Comparison of ENCODE assay signal across 9 cellular contexts in the genomic region with DNA sequence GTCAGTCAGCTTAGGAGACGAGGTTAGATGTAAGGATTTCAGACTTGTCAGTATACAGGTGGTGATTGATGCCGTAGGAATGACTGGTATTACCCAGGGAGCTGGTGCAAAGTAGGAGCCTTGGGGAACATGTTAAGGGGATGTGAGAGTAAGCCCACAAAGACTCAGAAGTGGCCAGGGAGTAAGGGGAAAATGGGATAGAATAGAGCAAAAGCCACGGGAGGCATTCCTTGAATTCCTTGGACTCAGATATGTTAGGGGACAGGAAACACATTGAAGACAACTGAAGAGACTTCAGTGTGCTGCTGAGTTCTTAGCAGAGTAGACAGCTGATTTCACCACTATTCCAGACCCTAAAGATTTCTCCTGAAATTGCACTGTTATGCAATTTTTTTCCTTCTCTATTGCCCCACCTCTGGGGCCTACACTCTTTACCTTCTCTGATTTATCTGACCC. TPM values are rescaled to one million over a fixed set of nuclear protein-coding genes. Genes with fewer than 3 reads are reported as not detected.
DNase-seq lines count a peak whose midpoint lies in the region; ATAC-seq, FAIRE-seq and TF ChIP-seq lines count a peak whose summit lies in the region.
"Had no signal": no experiment of that assay in that cellular context is flagged by ENCODE, and none has a peak within 500 bp of the region (broad histone marks: within the 10 kb centered on the region; RNA-seq: fewer than 3 reads in every experiment).

No MANE protein-coding gene starts in this region.

- BruUV-seq in K562 (replicated peaks; lab: Mats Ljungman, UMichigan), result no TSS peak

- no peak for ATAC-seq in CD4-positive, alpha-beta T cell (ENCODE audit: poor library complexity)
- ATAC-seq in K562 (no peak), lower lobe of right lung (no peak), GM21526 (IDR thresholded peaks at IDR 0.05; ENCODE audit: low FRiP score, unreplicated experiment) (no peak)

- H3K4me2 ChIP-seq in K562 (ENCODE audit: insufficient read depth, low read length), result peak overlapping the region; percentile 98

- in situ Hi-C loops in K562 (cut with MboI), result no loop called here

- TF ChIP-seq POLR2A in K562 (conservative IDR thresholded peaks at IDR 0.05), result no peak

- peaks cover 64% of the 10 kb centered on the region for H3K36me3 Mint-ChIP-seq in CD4-positive, alpha-beta T cell (ENCODE audit: low read depth)

- CTCF ChIA-PET in CD4-positive, alpha-beta T cell (lab: Charles Lee), result no interaction called here
- CTCF ChIA-PET in K562 (lab: Yijun Ruan, JAX; ENCODE audit: low intra/inter-chr PET ratio), result no interaction called here

- peak overlapping the region; percentile 66 for H3K4me3 ChIP-seq in K562
- H3K4me3 ChIP-seq in lower lobe of right lung, result peak overlapping the region; percentile 97

- H3K27ac ChIP-seq in CD4-positive, alpha-beta T cell (ENCODE audit: low read depth, low read length), result peak overlapping the region; percentile 94
- peak overlapping the region; percentile 87; the same call in 2 of the 3 replicates for H3K27ac ChIP-seq in K562 (ENCODE audit: extremely low read depth, low read depth, low read length)
- peak overlapping the region; percentile 98 for H3K27ac ChIP-seq in lower lobe of right lung
- H3K27ac ChIP-seq in substantia nigra (ENCODE audit: low read depth, low read length, poor library complexity, severe bottlenecking), result no peak overlapping the region

- no peaks in the 10 kb centered on the region for H3K9me3 ChIP-seq in CD4-positive, alpha-beta T cell (ENCODE audit: control insufficient read depth, low read length)
- H3K9me3 ChIP-seq in K562 (replicated peaks; ENCODE audit: control insufficient read depth, insufficient read depth, low read depth, low read length) (no peaks in the 10 kb centered on the region), lower lobe of right lung (no peaks in the 10 kb centered on the region)

- H3K4me1 ChIP-seq in K562 (replicated peaks in 1 of 2; ENCODE audit: control insufficient read depth in 2 of 2, insufficient read depth in 2 of 2, low read length in 2 of 2) (peaks cover 16 to 26% of the 10 kb centered on the region in 2 experiments; a peak in 4 of 5 replicates), lower lobe of right lung (peaks cover 15% of the 10 kb centered on the region)

- POLR2A ChIA-PET in CD4-positive, alpha-beta T cell (lab: Charles Lee), result interaction anchor here (1.5 to 7.8 kb wide), 6 partner anchors 9 to 68 kb away, joined by 5 to 148 read pairs (median 23); a partner anchor contains a TSS
- POLR2A ChIA-PET in K562 (lab: Yijun Ruan, JAX), result interaction anchor here (1.0 to 2.3 kb wide), 11 partner anchors 9 to 34 kb away, joined by 3 to 14 read pairs (median 6); a partner anchor contains a TSS

- peaks cover 30% of the 10 kb centered on the region for H3K79me2 ChIP-seq in K562 (ENCODE audit: control insufficient read depth, insufficient read depth, low read length)

- H2AFZ ChIP-seq in K562 (ENCODE audit: low read depth, low read length), result no peak overlapping the region

- no peak for TF ChIP-seq CTCF in CD4-positive, alpha-beta T cell (IDR thresholded peaks at IDR 0.05)
- TF ChIP-seq CTCF in K562 (IDR thresholded peaks at IDR 0.05 in 2 of 3, conservative IDR thresholded peaks at IDR 0.05 in 1 of 3; ENCODE audit: insufficient read depth in 2 of 3, low read depth in 1 of 3, low read length in 3 of 3), result no peak
- TF ChIP-seq CTCF in lower lobe of right lung (IDR thresholded peaks at IDR 0.05), result no peak

- H3K27ac Mint-ChIP-seq in CD4-positive, alpha-beta T cell, result peak overlapping the region; percentile 97

- no peak for TF ChIP-seq EP300 in Ishikawa (IDR thresholded peaks at IDR 0.05; ENCODE audit: borderline replicate concordance)
- no peak for TF ChIP-seq EP300 in K562 (IDR thresholded peaks at IDR 0.05; ENCODE audit: low read length)

- WGBS in K562 (ENCODE audit: insufficient coverage, low coverage, missing lambda C conversion rate), result 52% methylated on average over 3 of the region's 3 CpGs

- no peaks in the 10 kb centered on the region for H3K27me3 ChIP-seq in CD4-positive, alpha-beta T cell (ENCODE audit: control insufficient read depth, insufficient read depth, low read length)
- H3K27me3 ChIP-seq in K562 (ENCODE audit: control insufficient read depth in 2 of 2, insufficient read depth in 2 of 2, low read length in 2 of 2) (no peaks in the 10 kb centered on the region), lower lobe of right lung (ENCODE audit: low read depth) (no peaks in the 10 kb centered on the region)

- no peak for DNase-seq in CD4-positive, alpha-beta T cell
- DNase-seq in K562 (ENCODE audit: extremely low read depth in 1 of 4, low spot score in 3 of 4), result peak in 1 of 4 experiments; percentile 9
- DNase-seq in lower lobe of right lung, result no peak
- no peak for DNase-seq in HPDE6-E6E7 (ENCODE audit: extremely low spot score)
- DNase-seq in substantia nigra (lab: John Stamatoyannopoulos, UW), result no peak
- no peak for DNase-seq in GDM1 (lab: John Stamatoyannopoulos, UW)

- H3K36me3 ChIP-seq in K562 (ENCODE audit: control insufficient read depth, insufficient read depth, low read length), result peaks cover 65% of the 10 kb centered on the region
- peaks cover 45% of the 10 kb centered on the region for H3K36me3 ChIP-seq in lower lobe of right lung

- H3K27me3 Mint-ChIP-seq in CD4-positive, alpha-beta T cell, result no peaks in the 10 kb centered on the region

- H3K9me3 Mint-ChIP-seq in CD4-positive, alpha-beta T cell, result no peaks in the 10 kb centered on the region

- no peaks in the 10 kb centered on the region for H4K20me1 ChIP-seq in K562 (replicated peaks; ENCODE audit: control insufficient read depth, insufficient read depth, low read length)

- no peaks in the 10 kb centered on the region for H3K9me1 ChIP-seq in K562 (ENCODE audit: control insufficient read depth, insufficient read depth, low read length)

- intact Hi-C loops in CD4-positive, alpha-beta T cell (cut with DNase I, micrococcal nuclease), result loop anchor here (1.0 to 2.0 kb wide), 2 partner anchors 33 to 70 kb away; a partner anchor contains a TSS
- intact Hi-C loops in K562 (cut with micrococcal nuclease), result loop anchor here (2.0 kb wide), 2 partner anchors 28 to 68 kb away; a partner anchor contains a TSS
- intact Hi-C loops in lower lobe of right lung (cut with DNase I), result no loop called here

- TF ChIP-seq RAD21 in Ishikawa (IDR thresholded peaks at IDR 0.05; ENCODE audit: low read depth), result no peak
- no peak for TF ChIP-seq RAD21 in K562 (CRISPR knock-in tag; conservative IDR thresholded peaks at IDR 0.05 in 1 of 2, IDR thresholded peaks at IDR 0.05 in 1 of 2)

- H3K9ac ChIP-seq in K562 (ENCODE audit: insufficient read depth in 1 of 2, low read depth in 2 of 2, low read length in 2 of 2), result peak overlapping the region in 1 of 2 experiments; percentile 87; a peak in 2 of 4 replicates

- H3K4me1 Mint-ChIP-seq in CD4-positive, alpha-beta T cell (ENCODE audit: low read depth), result peaks cover 34% of the 10 kb centered on the region

- peak overlapping the region; percentile 98 for H3K4me3 Mint-ChIP-seq in CD4-positive, alpha-beta T cell

- no peak for FAIRE-seq in K562 (lab: Jason Lieb, UNC)

RNA-seq across cellular contexts. Expression of a gene that starts 1.2 kb away (rescaled TPM):
- 10 to 100 TPM; 21.4 to 25.8 TPM for total RNA-seq in CD4-positive, alpha-beta T cell
- 97.0 and 119 TPM in 2 replicates for total RNA-seq in K562 (2011; cell fraction: chromatin; rRNA removed; ENCODE audit: low replicate concordance)
- total RNA-seq in K562 (2011; cell fraction: nucleolus; rRNA removed), result 75.9 and 101 TPM in 2 replicates
- total RNA-seq in K562 (2011; cell fraction: nucleoplasm; rRNA removed), result 118 and 128 TPM in 2 replicates
- total RNA-seq in K562 (2014; rRNA removed) (63.0 and 74.1 TPM in 2 replicates), K562 (2014; rRNA removed; fragmentation: Illumina TruSeq; extraction: Trizol) (151 and 166 TPM in 2 replicates), K562 (2015; rRNA removed; fragmentation: Illumina TruSeq; extraction: Trizol) (78.8 and 85.6 TPM in 2 replicates), K562 (2021) (131 and 144 TPM in 2 replicates), lower lobe of right lung (42.4 TPM)
- polyA plus RNA-seq in K562 (2011; rRNA removed) (265 and 286 TPM in 2 replicates), K562 (2014; fragmentation: Illumina TruSeq; extraction: Trizol) (93.8 and 98.3 TPM in 2 replicates), K562 (2014; fragmentation: Nextera tagmentation; extraction: Ambion mirVana) (100 to 1,000 TPM; 247 to 309 TPM), K562 (2014; rRNA removed) (90.9 and 94.5 TPM in 2 replicates)
- 60.4 and 121 TPM in 2 replicates for polyA plus RNA-seq in K562 (2011; cell fraction: cytosol; rRNA removed)
- 71.9 and 123 TPM in 2 replicates for polyA plus RNA-seq in K562 (2011; cell fraction: nucleus; rRNA removed)
- polyA plus RNA-seq in K562 (2012), result 58.3 and 88.8 TPM in 2 replicates
- polyA minus RNA-seq in K562 (2011; rRNA and poly(A)+ RNA removed), result 193 and 204 TPM in 2 replicates
- polyA minus RNA-seq in K562 (2011; cell fraction: cytosol; rRNA and poly(A)+ RNA removed), result 59.9 and 62.8 TPM in 2 replicates
- 42.4 and 92.6 TPM in 2 replicates for polyA minus RNA-seq in K562 (2011; cell fraction: nucleus; rRNA and poly(A)+ RNA removed)

RNA-seq across cellular contexts. Expression of a gene that starts 28.8 kb away (rescaled TPM):
- total RNA-seq in CD4-positive, alpha-beta T cell, result 100 to 1,000 TPM; 212 to 216 TPM
- total RNA-seq in K562 (2011; cell fraction: chromatin; rRNA removed; ENCODE audit: low replicate concordance), result 417 and 829 TPM in 2 replicates
- total RNA-seq in K562 (2011; cell fraction: nucleolus; rRNA removed), result 282 and 299 TPM in 2 replicates
- total RNA-seq in K562 (2011; cell fraction: nucleoplasm; rRNA removed), result 449 and 476 TPM in 2 replicates
- 515 and 618 TPM in 2 replicates for total RNA-seq in K562 (2014; rRNA removed)
- total RNA-seq in K562 (2014; rRNA removed; fragmentation: Illumina TruSeq; extraction: Trizol), result 801 and 895 TPM in 2 replicates
- total RNA-seq in K562 (2015; rRNA removed; fragmentation: Illumina TruSeq; extraction: Trizol), result 711 and 732 TPM in 2 replicates
- 627 and 658 TPM in 2 replicates for total RNA-seq in K562 (2021)
- polyA plus RNA-seq in K562 (2011; rRNA removed), result 276 and 332 TPM in 2 replicates
- polyA plus RNA-seq in K562 (2011; cell fraction: cytosol; rRNA removed), result 190 and 209 TPM in 2 replicates
- polyA plus RNA-seq in K562 (2011; cell fraction: nucleus; rRNA removed), result 340 and 385 TPM in 2 replicates
- 349 and 560 TPM in 2 replicates for polyA plus RNA-seq in K562 (2012)
- 575 and 659 TPM in 2 replicates for polyA plus RNA-seq in K562 (2014; fragmentation: Illumina TruSeq; extraction: Trizol)
- 100 to 1,000 TPM; 475 to 645 TPM for polyA plus RNA-seq in K562 (2014; fragmentation: Nextera tagmentation; extraction: Ambion mirVana)
- polyA plus RNA-seq in K562 (2014; rRNA removed), result 311 and 331 TPM in 2 replicates
- polyA minus RNA-seq in K562 (2011; rRNA and poly(A)+ RNA removed), result 971 and 1,025 TPM in 2 replicates
- 585 and 708 TPM in 2 replicates for polyA minus RNA-seq in K562 (2011; cell fraction: cytosol; rRNA and poly(A)+ RNA removed)
- 302 and 460 TPM in 2 replicates for polyA minus RNA-seq in K562 (2011; cell fraction: nucleus; rRNA and poly(A)+ RNA removed)
- 112 TPM for total RNA-seq in lower lobe of right lung

RNA-seq across cellular contexts. Expression of a gene that starts 29.6 kb away (rescaled TPM):
- 10 to 100 TPM in 1 of 2 experiments, 1 to 10 TPM in 1; 9.8 to 10.2 TPM for total RNA-seq in CD4-positive, alpha-beta T cell
- total RNA-seq in K562 (2011; cell fraction: chromatin; rRNA removed; ENCODE audit: low replicate concordance), result 16.7 and 22.8 TPM in 2 replicates
- total RNA-seq in K562 (2011; cell fraction: nucleolus; rRNA removed), result 19.2 and 19.5 TPM in 2 replicates
- total RNA-seq in K562 (2011; cell fraction: nucleoplasm; rRNA removed), result 26.3 and 35.2 TPM in 2 replicates
- total RNA-seq in K562 (2014; rRNA removed) (182 and 213 TPM in 2 replicates), K562 (2014; rRNA removed; fragmentation: Illumina TruSeq; extraction: Trizol) (176 and 177 TPM in 2 replicates), K562 (2015; rRNA removed; fragmentation: Illumina TruSeq; extraction: Trizol) (181 and 197 TPM in 2 replicates), K562 (2021) (158 and 162 TPM in 2 replicates), lower lobe of right lung (47.8 TPM)
- polyA plus RNA-seq in K562 (2011; rRNA removed) (142 and 149 TPM in 2 replicates), K562 (2014; fragmentation: Illumina TruSeq; extraction: Trizol) (175 and 196 TPM in 2 replicates), K562 (2014; fragmentation: Nextera tagmentation; extraction: Ambion mirVana) (100 to 1,000 TPM; 395 to 456 TPM), K562 (2014; rRNA removed) (220 and 256 TPM in 2 replicates)
- polyA plus RNA-seq in K562 (2011; cell fraction: cytosol; rRNA removed), result 83.2 and 101 TPM in 2 replicates
- 56.0 and 76.4 TPM in 2 replicates for polyA plus RNA-seq in K562 (2011; cell fraction: nucleus; rRNA removed)
- 136 and 193 TPM in 2 replicates for polyA plus RNA-seq in K562 (2012)
- 64.8 and 70.6 TPM in 2 replicates for polyA minus RNA-seq in K562 (2011; rRNA and poly(A)+ RNA removed)
- polyA minus RNA-seq in K562 (2011; cell fraction: cytosol; rRNA and poly(A)+ RNA removed), result 28.2 and 34.9 TPM in 2 replicates
- polyA minus RNA-seq in K562 (2011; cell fraction: nucleus; rRNA and poly(A)+ RNA removed), result 13.5 and 23.9 TPM in 2 replicates

RNA-seq across cellular contexts. Expression of a gene that starts 33.3 kb away (rescaled TPM):
- total RNA-seq in CD4-positive, alpha-beta T cell, result 100 to 1,000 TPM; 211 to 227 TPM
- 63.3 and 139 TPM in 2 replicates for total RNA-seq in K562 (2011; cell fraction: chromatin; rRNA removed; ENCODE audit: low replicate concordance)
- 28.2 and 43.2 TPM in 2 replicates for total RNA-seq in K562 (2011; cell fraction: nucleolus; rRNA removed)
- 89.1 and 167 TPM in 2 replicates for total RNA-seq in K562 (2011; cell fraction: nucleoplasm; rRNA removed)
- total RNA-seq in K562 (2014; rRNA removed) (84.3 and 86.0 TPM in 2 replicates), K562 (2014; rRNA removed; fragmentation: Illumina TruSeq; extraction: Trizol) (110 and 124 TPM in 2 replicates), K562 (2015; rRNA removed; fragmentation: Illumina TruSeq; extraction: Trizol) (117 and 123 TPM in 2 replicates), K562 (2021) (105 and 110 TPM in 2 replicates), lower lobe of right lung (78.4 TPM)
- polyA plus RNA-seq in K562 (2011; rRNA removed) (34.7 and 52.4 TPM in 2 replicates), K562 (2014; fragmentation: Illumina TruSeq; extraction: Trizol) (143 and 156 TPM in 2 replicates), K562 (2014; fragmentation: Nextera tagmentation; extraction: Ambion mirVana) (100 to 1,000 TPM in 1 of 2 experiments, 10 to 100 TPM in 1; 73.9 to 115 TPM), K562 (2014; rRNA removed) (83.8 and 91.3 TPM in 2 replicates)
- polyA plus RNA-seq in K562 (2011; cell fraction: cytosol; rRNA removed), result 13.4 and 22.5 TPM in 2 replicates
- 36.2 and 36.5 TPM in 2 replicates for polyA plus RNA-seq in K562 (2011; cell fraction: nucleus; rRNA removed)
- polyA plus RNA-seq in K562 (2012), result 76.6 and 96.2 TPM in 2 replicates
- 111 TPM in 2 replicates for polyA minus RNA-seq in K562 (2011; rRNA and poly(A)+ RNA removed)
- polyA minus RNA-seq in K562 (2011; cell fraction: cytosol; rRNA and poly(A)+ RNA removed), result 27.6 and 33.8 TPM in 2 replicates
- 46.2 and 76.4 TPM in 2 replicates for polyA minus RNA-seq in K562 (2011; cell fraction: nucleus; rRNA and poly(A)+ RNA removed)

RNA-seq across cellular contexts. Expression of a gene that starts 39.4 kb away (rescaled TPM):
- total RNA-seq in CD4-positive, alpha-beta T cell, result under 1 TPM in 1 of 2 experiments, not detected in 1; 0.14 TPM
- total RNA-seq in K562 (2011; cell fraction: chromatin; rRNA removed; ENCODE audit: low replicate concordance), result not detected in 2 replicates
- not detected in 2 replicates for total RNA-seq in K562 (2011; cell fraction: nucleolus; rRNA removed)
- not detected in 2 replicates for total RNA-seq in K562 (2011; cell fraction: nucleoplasm; rRNA removed)
- total RNA-seq in K562 (2014; rRNA removed) (not detected in 2 replicates), K562 (2014; rRNA removed; fragmentation: Illumina TruSeq; extraction: Trizol) (not detected in 2 replicates), K562 (2015; rRNA removed; fragmentation: Illumina TruSeq; extraction: Trizol) (not detected in 2 replicates), K562 (2021) (not detected in 2 replicates), lower lobe of right lung (0.27 TPM)
- polyA plus RNA-seq in K562 (2011; rRNA removed) (not detected in 2 replicates), K562 (2014; fragmentation: Illumina TruSeq; extraction: Trizol) (not detected in 2 replicates), K562 (2014; fragmentation: Nextera tagmentation; extraction: Ambion mirVana) (not detected), K562 (2014; rRNA removed) (0.07 and 0.12 TPM in 2 replicates)
- polyA plus RNA-seq in K562 (2011; cell fraction: cytosol; rRNA removed), result 0.12 TPM in 1 of 2 replicates, not detected in the other
- not detected in 2 replicates for polyA plus RNA-seq in K562 (2011; cell fraction: nucleus; rRNA removed)
- polyA plus RNA-seq in K562 (2012), result 0.04 and 0.28 TPM in 2 replicates
- not detected in 2 replicates for polyA minus RNA-seq in K562 (2011; rRNA and poly(A)+ RNA removed)
- not detected in 2 replicates for polyA minus RNA-seq in K562 (2011; cell fraction: cytosol; rRNA and poly(A)+ RNA removed)
- not detected in 2 replicates for polyA minus RNA-seq in K562 (2011; cell fraction: nucleus; rRNA and poly(A)+ RNA removed)
- total RNA-seq: temporal lobe had no signal
